In genomic region chr3:166283856-166284255, GRCh38 we compare ENCODE assay signal across 12 cellular contexts.
DNase-seq lines count a peak whose midpoint lies in the region; ATAC-seq and TF ChIP-seq lines count a peak whose summit lies in the region.
"Had no signal": no experiment of that assay in that cellular context is flagged by ENCODE, and none has a peak within 500 bp of the region (broad histone marks: within the 10 kb centered on the region; RNA-seq: fewer than 3 reads in every experiment).

No MANE protein-coding gene starts in this region.

- H3K36me3 ChIP-seq in ACC112 (ENCODE audit: insufficient read depth, low read length) (no peaks in the 10 kb centered on the region), brain microvascular endothelial cell (replicated peaks) (no peaks in the 10 kb centered on the region), kidney epithelial cell (ENCODE audit: control insufficient read depth, insufficient read depth, low read length) (no peaks in the 10 kb centered on the region)

- H3K4me1 ChIP-seq in ACC112 (ENCODE audit: control insufficient read depth, insufficient read depth, low read length, unreplicated experiment), result peaks cover 3% of the 10 kb centered on the region

- in situ Hi-C loops in brain microvascular endothelial cell (cut with HindIII; ENCODE audit: low pct_ligation_motif_present, low sequenced_read_pairs), result no loop called here

- H3K27ac ChIP-seq in ACC112 (ENCODE audit: low read depth, low read length), result no peak overlapping the region
- H3K27ac ChIP-seq in brain microvascular endothelial cell, result no peak overlapping the region

- TF ChIP-seq CTCF in brain microvascular endothelial cell (IDR thresholded peaks at IDR 0.05; ENCODE audit: low read depth, low read length, missing control alignments) (no peak), kidney epithelial cell (IDR thresholded peaks at IDR 0.05; ENCODE audit: insufficient read depth, low read length, poor library complexity, severe bottlenecking) (no peak)

- ATAC-seq in GM18511 (IDR thresholded peaks at IDR 0.05; ENCODE audit: unreplicated experiment) (no peak), HG03097 (IDR thresholded peaks at IDR 0.05; ENCODE audit: low FRiP score, unreplicated experiment) (no peak)

- H3K27me3 ChIP-seq in ACC112 (ENCODE audit: insufficient read depth, low read length), result no peaks in the 10 kb centered on the region
- no peaks in the 10 kb centered on the region for H3K27me3 ChIP-seq in brain microvascular endothelial cell (replicated peaks)
- no peaks in the 10 kb centered on the region for H3K27me3 ChIP-seq in kidney epithelial cell (ENCODE audit: control insufficient read depth, insufficient read depth, low read length)

- H3K4me3 ChIP-seq in ACC112 (ENCODE audit: low read depth, low read length), result no peak overlapping the region
- no peak overlapping the region for H3K4me3 ChIP-seq in brain microvascular endothelial cell (ENCODE audit: low read depth, low read length)
- no peak overlapping the region for H3K4me3 ChIP-seq in kidney epithelial cell (ENCODE audit: low read depth, low read length)

- no peaks in the 10 kb centered on the region for H3K79me2 ChIP-seq in ACC112 (ENCODE audit: control insufficient read depth, insufficient read depth, low read length, unreplicated experiment)

- H2AFZ ChIP-seq in ACC112 (ENCODE audit: low read length, unreplicated experiment), result peak overlapping the region; percentile 13

- DNase-seq in NCI-H446 (lab: John Stamatoyannopoulos, UW) (peak; percentile 37 to 63), brain microvascular endothelial cell (peak; percentile 67), kidney epithelial cell (ENCODE audit: low read depth) (peak; percentile 50), NCI-H1048 (lab: John Stamatoyannopoulos, UW) (no peak), NCI-H2227 (lab: John Stamatoyannopoulos, UW; ENCODE audit: unreplicated experiment) (no peak)
- DNase-seq: activated CD4-positive, alpha-beta T cell treated with anti-CD3 and anti-CD28 coated beads, Interleukin-2, amount 10 ng/mL, durations not matched to agents 7 days and 5 days; foreskin melanocyte; NCI-H1930; SHP77 treated with DMSO at 0.1 percent for 48 hours had no signal

Comparison
In these comparisons a context has a peak if more than half of its experiments do, and no peak if none do; other contexts are left out.
1. DNase-seq: peak in NCI-H446 (2 of 2), brain microvascular endothelial cell (single experiment) and kidney epithelial cell (single experiment); none in NCI-H1048 (single experiment) and NCI-H2227 (single experiment).